Comparison of ENCODE assay signal across 1 cellular context in the genomic region with DNA sequence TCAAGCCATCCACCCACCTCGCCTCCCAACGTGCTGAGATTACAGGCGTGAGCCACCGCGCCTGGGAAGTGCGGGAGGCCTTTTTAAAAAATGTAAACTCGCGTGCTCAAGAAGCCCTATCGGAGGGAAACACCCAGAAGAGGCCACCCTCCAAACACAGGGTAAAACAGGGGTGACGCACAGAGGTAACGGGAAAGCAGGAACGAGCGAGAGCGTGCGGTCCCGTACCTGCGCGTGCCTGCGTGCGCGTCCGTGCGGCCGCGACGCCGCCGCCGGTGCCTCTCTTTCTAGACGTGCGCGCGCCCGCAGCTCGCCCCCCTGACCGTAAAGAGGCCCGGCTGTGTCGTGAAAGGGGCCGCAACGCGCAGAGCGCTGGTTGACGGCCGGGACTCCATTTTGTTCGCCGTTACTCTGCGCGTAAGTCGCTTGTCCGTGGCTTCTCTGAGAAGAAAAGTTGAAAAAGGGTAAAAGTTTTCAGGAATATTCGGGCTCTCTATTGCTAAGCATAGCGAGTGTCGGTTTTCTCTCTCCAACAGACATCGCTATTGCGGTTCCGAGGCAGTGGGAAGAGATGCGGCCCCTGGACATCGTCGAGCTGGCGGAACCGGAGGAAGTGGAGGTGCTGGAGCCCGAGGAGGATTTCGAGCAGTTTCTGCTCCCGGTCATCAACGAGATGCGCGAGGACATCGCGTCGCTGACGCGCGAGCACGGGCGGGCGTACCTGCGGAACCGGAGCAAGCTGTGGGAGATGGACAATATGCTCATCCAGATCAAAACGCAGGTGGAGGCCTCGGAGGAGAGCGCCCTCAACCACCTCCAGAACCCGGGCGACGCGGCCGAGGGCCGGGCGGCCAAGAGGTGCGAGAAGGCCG.
TF ChIP-seq lines count a peak whose summit lies in the region.

A gene (plus strand): TSS at position 394 of the 872 bp plus-strand sequence. CDS start 178 bp downstream, at position 572.

TF ChIP-seq in HepG2, 621 proteins besides CTCF, POLR2A, EP300 and RAD21 (continued from another document and continues in another):
- TF ChIP-seq, protein P1, sequence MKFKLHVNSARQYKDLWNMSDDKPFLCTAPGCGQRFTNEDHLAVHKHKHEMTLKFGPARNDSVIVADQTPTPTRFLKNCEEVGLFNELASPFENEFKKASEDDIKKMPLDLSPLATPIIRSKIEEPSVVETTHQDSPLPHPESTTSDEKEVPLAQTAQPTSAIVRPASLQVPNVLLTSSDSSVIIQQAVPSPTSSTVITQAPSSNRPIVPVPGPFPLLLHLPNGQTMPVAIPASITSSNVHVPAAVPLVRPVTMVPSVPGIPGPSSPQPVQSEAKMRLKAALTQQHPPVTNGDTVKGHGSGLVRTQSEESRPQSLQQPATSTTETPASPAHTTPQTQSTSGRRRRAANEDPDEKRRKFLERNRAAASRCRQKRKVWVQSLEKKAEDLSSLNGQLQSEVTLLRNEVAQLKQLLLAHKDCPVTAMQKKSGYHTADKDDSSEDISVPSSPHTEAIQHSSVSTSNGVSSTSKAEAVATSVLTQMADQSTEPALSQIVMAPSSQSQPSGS (CRISPR knock-in tag; IDR thresholded peaks at IDR 0.05): peak; percentile 75
- TF ChIP-seq PHF20 (CRISPR knock-in tag; IDR thresholded peaks at IDR 0.05) (peak; percentile 87), ZNF629 (CRISPR knock-in tag; conservative IDR thresholded peaks at IDR 0.05) (no peak), ZBTB21 (CRISPR knock-in tag; IDR thresholded peaks at IDR 0.05) (no peak), ZNF282 (IDR thresholded peaks at IDR 0.05; ENCODE audit: partially characterized antibody) (no peak), MZF1 (CRISPR knock-in tag; IDR thresholded peaks at IDR 0.05; ENCODE audit: borderline replicate concordance) (no peak), ATAD3A (CRISPR knock-in tag; IDR thresholded peaks at IDR 0.05) (no peak), TAF15 (IDR thresholded peaks at IDR 0.05; ENCODE audit: low read depth, low read length, poor library complexity, severe bottlenecking) (no peak), POLR2AphosphoS5 (IDR thresholded peaks at IDR 0.05; ENCODE audit: low read depth, low read length) (peak; percentile 98), JDP2 (CRISPR knock-in tag; IDR thresholded peaks at IDR 0.05; ENCODE audit: borderline replicate concordance) (peak; percentile 31; the same call in 1 of the 2 replicates), KLF6 (CRISPR knock-in tag; IDR thresholded peaks at IDR 0.05) (peak; percentile 87), ARHGAP35 (CRISPR knock-in tag; IDR thresholded peaks at IDR 0.05; ENCODE audit: borderline replicate concordance) (no peak), ZNF496 (CRISPR knock-in tag; IDR thresholded peaks at IDR 0.05; ENCODE audit: insufficient replicate concordance) (no peak), IKZF1 (IDR thresholded peaks at IDR 0.05) (no peak), ZNF543 (CRISPR knock-in tag; IDR thresholded peaks at IDR 0.05) (peak; percentile 82), SOX6 (IDR thresholded peaks at IDR 0.05) (no peak), SOX6 (CRISPR knock-in tag; IDR thresholded peaks at IDR 0.05) (peak; percentile 68), ZNF557 (CRISPR knock-in tag; IDR thresholded peaks at IDR 0.05) (no peak), ZFP1 (CRISPR knock-in tag; IDR thresholded peaks at IDR 0.05) (0 out of 2 replicates have a peak, but pooled peaks have one; percentile 34), NFATC3 (CRISPR knock-in tag; IDR thresholded peaks at IDR 0.05) (no peak), ZNF337 (CRISPR knock-in tag; IDR thresholded peaks at IDR 0.05; ENCODE audit: borderline replicate concordance, low read depth) (no peak), TOE1 (CRISPR knock-in tag; IDR thresholded peaks at IDR 0.05) (no peak; the same call in 1 of the 2 replicates), ZNF331 (CRISPR knock-in tag; IDR thresholded peaks at IDR 0.05) (peak; percentile 36; the same call in 1 of the 2 replicates), KAT7 (CRISPR knock-in tag; IDR thresholded peaks at IDR 0.05; ENCODE audit: borderline replicate concordance) (no peak), ZNF33A (CRISPR knock-in tag; IDR thresholded peaks at IDR 0.05; ENCODE audit: borderline replicate concordance) (peak; percentile 93; the same call in 1 of the 2 replicates), ZNF747 (CRISPR knock-in tag; IDR thresholded peaks at IDR 0.05; ENCODE audit: borderline replicate concordance) (peak; percentile 17; the same call in 1 of the 2 replicates), NRL (CRISPR knock-in tag; IDR thresholded peaks at IDR 0.05; ENCODE audit: borderline replicate concordance) (peak; percentile 77; the same call in 1 of the 2 replicates), ZNF367 (CRISPR knock-in tag; IDR thresholded peaks at IDR 0.05; ENCODE audit: borderline replicate concordance) (no peak), ATF1 (CRISPR knock-in tag; IDR thresholded peaks at IDR 0.05) (no peak; the same call in 1 of the 2 replicates), ZNF619 (CRISPR knock-in tag; IDR thresholded peaks at IDR 0.05) (peak; percentile 26; the same call in 1 of the 2 replicates)
- TF ChIP-seq, protein P2, sequence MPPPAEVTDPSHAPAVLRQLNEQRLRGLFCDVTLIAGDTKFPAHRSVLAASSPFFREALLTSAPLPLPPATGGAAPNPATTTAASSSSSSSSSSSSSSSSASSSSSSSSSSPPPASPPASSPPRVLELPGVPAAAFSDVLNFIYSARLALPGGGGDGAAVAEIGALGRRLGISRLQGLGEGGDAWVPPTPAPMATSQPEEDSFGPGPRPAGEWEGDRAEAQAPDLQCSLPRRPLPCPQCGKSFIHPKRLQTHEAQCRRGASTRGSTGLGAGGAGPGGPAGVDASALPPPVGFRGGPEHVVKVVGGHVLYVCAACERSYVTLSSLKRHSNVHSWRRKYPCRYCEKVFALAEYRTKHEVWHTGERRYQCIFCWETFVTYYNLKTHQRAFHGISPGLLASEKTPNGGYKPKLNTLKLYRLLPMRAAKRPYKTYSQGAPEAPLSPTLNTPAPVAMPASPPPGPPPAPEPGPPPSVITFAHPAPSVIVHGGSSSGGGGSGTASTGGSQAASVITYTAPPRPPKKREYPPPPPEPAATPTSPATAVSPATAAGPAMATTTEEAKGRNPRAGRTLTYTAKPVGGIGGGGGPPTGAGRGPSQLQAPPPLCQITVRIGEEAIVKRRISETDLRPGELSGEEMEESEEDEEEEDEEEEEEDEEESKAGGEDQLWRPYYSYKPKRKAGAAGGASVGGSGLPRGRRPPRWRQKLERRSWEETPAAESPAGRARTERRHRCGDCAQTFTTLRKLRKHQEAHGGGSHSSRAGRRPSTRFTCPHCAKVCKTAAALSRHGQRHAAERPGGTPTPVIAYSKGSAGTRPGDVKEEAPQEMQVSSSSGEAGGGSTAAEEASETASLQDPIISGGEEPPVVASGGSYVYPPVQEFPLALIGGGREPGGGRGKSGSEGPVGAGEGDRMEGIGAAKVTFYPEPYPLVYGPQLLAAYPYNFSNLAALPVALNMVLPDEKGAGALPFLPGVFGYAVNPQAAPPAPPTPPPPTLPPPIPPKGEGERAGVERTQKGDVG (CRISPR knock-in tag; IDR thresholded peaks at IDR 0.05; ENCODE audit: borderline replicate concordance): 0 out of 2 replicates have a peak, but pooled peaks have one; percentile 50
- TF ChIP-seq, protein P3, sequence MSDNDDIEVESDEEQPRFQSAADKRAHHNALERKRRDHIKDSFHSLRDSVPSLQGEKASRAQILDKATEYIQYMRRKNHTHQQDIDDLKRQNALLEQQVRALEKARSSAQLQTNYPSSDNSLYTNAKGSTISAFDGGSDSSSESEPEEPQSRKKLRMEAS (IDR thresholded peaks at IDR 0.05): peak; percentile 88
- TF ChIP-seq, protein P4, sequence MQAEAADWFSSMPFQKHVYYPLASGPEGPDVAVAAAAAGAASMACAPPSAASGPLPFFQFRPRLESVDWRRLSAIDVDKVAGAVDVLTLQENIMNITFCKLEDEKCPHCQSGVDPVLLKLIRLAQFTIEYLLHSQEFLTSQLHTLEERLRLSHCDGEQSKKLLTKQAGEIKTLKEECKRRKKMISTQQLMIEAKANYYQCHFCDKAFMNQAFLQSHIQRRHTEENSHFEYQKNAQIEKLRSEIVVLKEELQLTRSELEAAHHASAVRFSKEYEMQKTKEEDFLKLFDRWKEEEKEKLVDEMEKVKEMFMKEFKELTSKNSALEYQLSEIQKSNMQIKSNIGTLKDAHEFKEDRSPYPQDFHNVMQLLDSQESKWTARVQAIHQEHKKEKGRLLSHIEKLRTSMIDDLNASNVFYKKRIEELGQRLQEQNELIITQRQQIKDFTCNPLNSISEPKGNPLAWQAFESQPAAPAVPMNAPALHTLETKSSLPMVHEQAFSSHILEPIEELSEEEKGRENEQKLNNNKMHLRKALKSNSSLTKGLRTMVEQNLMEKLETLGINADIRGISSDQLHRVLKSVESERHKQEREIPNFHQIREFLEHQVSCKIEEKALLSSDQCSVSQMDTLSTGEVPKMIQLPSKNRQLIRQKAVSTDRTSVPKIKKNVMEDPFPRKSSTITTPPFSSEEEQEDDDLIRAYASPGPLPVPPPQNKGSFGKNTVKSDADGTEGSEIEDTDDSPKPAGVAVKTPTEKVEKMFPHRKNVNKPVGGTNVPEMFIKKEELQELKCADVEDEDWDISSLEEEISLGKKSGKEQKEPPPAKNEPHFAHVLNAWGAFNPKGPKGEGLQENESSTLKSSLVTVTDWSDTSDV (CRISPR knock-in tag; IDR thresholded peaks at IDR 0.05): no peak
- TF ChIP-seq, protein P5, sequence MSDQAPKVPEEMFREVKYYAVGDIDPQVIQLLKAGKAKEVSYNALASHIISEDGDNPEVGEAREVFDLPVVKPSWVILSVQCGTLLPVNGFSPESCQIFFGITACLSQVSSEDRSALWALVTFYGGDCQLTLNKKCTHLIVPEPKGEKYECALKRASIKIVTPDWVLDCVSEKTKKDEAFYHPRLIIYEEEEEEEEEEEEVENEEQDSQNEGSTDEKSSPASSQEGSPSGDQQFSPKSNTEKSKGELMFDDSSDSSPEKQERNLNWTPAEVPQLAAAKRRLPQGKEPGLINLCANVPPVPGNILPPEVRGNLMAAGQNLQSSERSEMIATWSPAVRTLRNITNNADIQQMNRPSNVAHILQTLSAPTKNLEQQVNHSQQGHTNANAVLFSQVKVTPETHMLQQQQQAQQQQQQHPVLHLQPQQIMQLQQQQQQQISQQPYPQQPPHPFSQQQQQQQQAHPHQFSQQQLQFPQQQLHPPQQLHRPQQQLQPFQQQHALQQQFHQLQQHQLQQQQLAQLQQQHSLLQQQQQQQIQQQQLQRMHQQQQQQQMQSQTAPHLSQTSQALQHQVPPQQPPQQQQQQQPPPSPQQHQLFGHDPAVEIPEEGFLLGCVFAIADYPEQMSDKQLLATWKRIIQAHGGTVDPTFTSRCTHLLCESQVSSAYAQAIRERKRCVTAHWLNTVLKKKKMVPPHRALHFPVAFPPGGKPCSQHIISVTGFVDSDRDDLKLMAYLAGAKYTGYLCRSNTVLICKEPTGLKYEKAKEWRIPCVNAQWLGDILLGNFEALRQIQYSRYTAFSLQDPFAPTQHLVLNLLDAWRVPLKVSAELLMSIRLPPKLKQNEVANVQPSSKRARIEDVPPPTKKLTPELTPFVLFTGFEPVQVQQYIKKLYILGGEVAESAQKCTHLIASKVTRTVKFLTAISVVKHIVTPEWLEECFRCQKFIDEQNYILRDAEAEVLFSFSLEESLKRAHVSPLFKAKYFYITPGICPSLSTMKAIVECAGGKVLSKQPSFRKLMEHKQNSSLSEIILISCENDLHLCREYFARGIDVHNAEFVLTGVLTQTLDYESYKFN (CRISPR knock-in tag; conservative IDR thresholded peaks at IDR 0.05): peak; percentile 36; the same call in 1 of the 2 replicates
- TF ChIP-seq, protein P6, sequence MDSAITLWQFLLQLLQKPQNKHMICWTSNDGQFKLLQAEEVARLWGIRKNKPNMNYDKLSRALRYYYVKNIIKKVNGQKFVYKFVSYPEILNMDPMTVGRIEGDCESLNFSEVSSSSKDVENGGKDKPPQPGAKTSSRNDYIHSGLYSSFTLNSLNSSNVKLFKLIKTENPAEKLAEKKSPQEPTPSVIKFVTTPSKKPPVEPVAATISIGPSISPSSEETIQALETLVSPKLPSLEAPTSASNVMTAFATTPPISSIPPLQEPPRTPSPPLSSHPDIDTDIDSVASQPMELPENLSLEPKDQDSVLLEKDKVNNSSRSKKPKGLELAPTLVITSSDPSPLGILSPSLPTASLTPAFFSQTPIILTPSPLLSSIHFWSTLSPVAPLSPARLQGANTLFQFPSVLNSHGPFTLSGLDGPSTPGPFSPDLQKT (CRISPR knock-in tag; IDR thresholded peaks at IDR 0.05; ENCODE audit: borderline replicate concordance): no peak
- TF ChIP-seq, protein P7, sequence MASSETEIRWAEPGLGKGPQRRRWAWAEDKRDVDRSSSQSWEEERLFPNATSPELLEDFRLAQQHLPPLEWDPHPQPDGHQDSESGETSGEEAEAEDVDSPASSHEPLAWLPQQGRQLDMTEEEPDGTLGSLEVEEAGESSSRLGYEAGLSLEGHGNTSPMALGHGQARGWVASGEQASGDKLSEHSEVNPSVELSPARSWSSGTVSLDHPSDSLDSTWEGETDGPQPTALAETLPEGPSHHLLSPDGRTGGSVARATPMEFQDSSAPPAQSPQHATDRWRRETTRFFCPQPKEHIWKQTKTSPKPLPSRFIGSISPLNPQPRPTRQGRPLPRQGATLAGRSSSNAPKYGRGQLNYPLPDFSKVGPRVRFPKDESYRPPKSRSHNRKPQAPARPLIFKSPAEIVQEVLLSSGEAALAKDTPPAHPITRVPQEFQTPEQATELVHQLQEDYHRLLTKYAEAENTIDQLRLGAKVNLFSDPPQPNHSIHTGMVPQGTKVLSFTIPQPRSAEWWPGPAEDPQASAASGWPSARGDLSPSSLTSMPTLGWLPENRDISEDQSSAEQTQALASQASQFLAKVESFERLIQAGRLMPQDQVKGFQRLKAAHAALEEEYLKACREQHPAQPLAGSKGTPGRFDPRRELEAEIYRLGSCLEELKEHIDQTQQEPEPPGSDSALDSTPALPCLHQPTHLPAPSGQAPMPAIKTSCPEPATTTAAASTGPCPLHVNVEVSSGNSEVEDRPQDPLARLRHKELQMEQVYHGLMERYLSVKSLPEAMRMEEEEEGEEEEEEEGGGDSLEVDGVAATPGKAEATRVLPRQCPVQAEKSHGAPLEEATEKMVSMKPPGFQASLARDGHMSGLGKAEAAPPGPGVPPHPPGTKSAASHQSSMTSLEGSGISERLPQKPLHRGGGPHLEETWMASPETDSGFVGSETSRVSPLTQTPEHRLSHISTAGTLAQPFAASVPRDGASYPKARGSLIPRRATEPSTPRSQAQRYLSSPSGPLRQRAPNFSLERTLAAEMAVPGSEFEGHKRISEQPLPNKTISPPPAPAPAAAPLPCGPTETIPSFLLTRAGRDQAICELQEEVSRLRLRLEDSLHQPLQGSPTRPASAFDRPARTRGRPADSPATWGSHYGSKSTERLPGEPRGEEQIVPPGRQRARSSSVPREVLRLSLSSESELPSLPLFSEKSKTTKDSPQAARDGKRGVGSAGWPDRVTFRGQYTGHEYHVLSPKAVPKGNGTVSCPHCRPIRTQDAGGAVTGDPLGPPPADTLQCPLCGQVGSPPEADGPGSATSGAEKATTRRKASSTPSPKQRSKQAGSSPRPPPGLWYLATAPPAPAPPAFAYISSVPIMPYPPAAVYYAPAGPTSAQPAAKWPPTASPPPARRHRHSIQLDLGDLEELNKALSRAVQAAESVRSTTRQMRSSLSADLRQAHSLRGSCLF (CRISPR knock-in tag; IDR thresholded peaks at IDR 0.05; ENCODE audit: borderline replicate concordance): 0 out of 2 replicates have a peak, but pooled peaks have one; percentile 27
- TF ChIP-seq, protein P8, sequence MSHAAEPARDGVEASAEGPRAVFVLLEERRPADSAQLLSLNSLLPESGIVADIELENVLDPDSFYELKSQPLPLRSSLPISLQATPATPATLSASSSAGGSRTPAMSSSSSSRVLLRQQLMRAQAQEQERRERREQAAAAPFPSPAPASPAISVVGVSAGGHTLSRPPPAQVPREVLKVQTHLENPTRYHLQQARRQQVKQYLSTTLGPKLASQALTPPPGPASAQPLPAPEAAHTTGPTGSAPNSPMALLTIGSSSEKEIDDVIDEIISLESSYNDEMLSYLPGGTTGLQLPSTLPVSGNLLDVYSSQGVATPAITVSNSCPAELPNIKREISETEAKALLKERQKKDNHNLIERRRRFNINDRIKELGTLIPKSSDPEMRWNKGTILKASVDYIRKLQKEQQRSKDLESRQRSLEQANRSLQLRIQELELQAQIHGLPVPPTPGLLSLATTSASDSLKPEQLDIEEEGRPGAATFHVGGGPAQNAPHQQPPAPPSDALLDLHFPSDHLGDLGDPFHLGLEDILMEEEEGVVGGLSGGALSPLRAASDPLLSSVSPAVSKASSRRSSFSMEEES (CRISPR knock-in tag; IDR thresholded peaks at IDR 0.05): peak; percentile 69; the same call in 1 of the 2 replicates
